ENCODE assay signal across 1 cellular context in the genomic region with DNA sequence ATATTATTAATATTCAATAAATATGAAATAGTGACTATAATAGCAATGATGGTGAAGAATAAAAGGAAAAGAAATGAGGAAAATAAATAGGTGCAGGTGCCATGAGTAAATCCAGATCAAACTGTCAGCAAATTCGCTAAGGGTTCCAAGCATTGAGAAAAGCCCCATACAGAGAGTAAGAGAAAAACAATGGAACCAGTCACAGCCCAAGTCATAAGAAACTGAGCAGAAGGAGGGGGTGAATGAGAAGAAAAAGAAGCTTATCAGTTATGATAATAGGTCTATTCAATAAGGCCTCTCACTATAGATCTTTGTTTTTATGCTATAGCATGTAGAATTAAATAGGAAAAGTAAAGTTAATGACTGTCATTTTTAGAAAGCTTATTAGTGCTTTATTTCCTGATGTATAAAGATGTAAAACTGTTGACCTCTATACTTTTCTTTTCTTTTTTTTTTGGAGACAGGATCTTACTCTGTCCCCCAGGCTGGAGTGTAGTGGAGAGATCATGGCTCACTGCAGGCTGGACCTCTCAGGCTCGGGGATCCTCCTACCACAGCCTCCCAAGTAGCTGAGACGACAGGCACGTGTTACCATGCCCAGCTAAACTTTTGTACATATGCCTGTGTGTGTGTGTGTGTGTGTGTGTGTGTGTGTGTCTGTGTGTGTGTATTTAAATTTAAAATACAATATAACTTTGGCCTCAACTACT.
TF ChIP-seq lines count a peak whose summit lies in the region.

No MANE protein-coding gene starts in this region.

TF ChIP-seq in A549, 52 proteins besides CTCF, POLR2A, EP300 and RAD21:
- TF ChIP-seq, protein P1, sequence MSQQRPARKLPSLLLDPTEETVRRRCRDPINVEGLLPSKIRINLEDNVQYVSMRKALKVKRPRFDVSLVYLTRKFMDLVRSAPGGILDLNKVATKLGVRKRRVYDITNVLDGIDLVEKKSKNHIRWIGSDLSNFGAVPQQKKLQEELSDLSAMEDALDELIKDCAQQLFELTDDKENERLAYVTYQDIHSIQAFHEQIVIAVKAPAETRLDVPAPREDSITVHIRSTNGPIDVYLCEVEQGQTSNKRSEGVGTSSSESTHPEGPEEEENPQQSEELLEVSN (IDR thresholded peaks at IDR 0.05; ENCODE audit: borderline replicate concordance, low read depth): no peak
- TF ChIP-seq RCOR1 (IDR thresholded peaks at IDR 0.05; ENCODE audit: low read depth, low read length) (no peak), NFE2L2 (conservative IDR thresholded peaks at IDR 0.05; ENCODE audit: low read length) (no peak), MAX (IDR thresholded peaks at IDR 0.05) (no peak), BHLHE40 (IDR thresholded peaks at IDR 0.05; ENCODE audit: low read depth, low read length) (no peak), HDAC2 (IDR thresholded peaks at IDR 0.05) (no peak), REST (IDR thresholded peaks at IDR 0.05) (no peak), FOXS1 (CRISPR knock-in tag; IDR thresholded peaks at IDR 0.05) (no peak), TP53 (CRISPR knock-in tag; IDR thresholded peaks at IDR 0.05) (no peak)
- TF ChIP-seq, protein P2, sequence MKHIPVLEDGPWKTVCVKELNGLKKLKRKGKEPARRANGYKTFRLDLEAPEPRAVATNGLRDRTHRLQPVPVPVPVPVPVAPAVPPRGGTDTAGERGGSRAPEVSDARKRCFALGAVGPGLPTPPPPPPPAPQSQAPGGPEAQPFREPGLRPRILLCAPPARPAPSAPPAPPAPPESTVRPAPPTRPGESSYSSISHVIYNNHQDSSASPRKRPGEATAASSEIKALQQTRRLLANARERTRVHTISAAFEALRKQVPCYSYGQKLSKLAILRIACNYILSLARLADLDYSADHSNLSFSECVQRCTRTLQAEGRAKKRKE (CRISPR knock-in tag; IDR thresholded peaks at IDR 0.05; ENCODE audit: low read depth): no peak
